8 cellular contexts compared by ENCODE assay signal in the genomic region with DNA sequence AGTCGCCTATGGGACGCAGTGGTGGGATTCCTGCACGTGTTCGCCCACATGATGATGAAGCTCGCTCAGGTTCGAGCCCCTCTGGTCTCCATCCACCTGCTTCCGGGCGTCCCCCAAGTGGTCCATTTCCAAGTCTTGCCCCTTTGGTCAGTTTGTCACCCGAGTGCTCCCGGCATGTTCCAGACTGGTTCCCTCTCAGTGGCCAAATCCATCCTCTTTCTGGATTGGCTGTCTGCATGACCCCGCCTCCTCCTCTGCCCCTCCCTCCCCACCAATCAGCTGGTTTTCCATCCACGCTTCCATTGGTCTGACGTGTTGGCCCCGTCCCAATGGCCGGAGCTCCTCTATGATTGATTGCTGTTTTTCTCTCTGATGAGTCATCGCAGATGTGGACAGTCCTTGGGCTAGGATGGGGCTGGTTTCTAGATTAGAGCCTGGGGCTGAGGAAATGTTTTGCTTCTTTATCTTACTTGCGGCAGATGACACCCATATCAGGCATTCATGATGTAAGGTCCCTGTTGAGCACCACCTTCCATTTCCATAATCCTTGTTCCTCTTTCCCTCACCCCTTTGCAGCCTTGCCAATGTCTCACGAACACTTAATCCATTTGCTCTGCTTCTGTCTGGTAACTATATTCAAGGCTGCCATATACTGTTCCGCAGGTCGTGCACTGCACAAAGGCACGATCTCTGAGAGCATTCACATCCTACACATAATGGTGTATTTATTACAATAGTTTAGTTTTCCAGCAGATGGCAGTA.
DNase-seq lines count a peak whose midpoint lies in the region; ATAC-seq and TF ChIP-seq lines count a peak whose summit lies in the region.

No MANE protein-coding gene starts in this region.

- H3K27me3 ChIP-seq in CD8-positive, alpha-beta memory T cell (ENCODE audit: insufficient read depth, low read length, poor library complexity, severe bottlenecking): no peaks in the 10 kb centered on the region

- no peak overlapping the region for H3K4me3 ChIP-seq in CD8-positive, alpha-beta memory T cell (ENCODE audit: low read length)
- peak overlapping the region; percentile 6 for H3K4me3 ChIP-seq in fibroblast of pulmonary artery (replicated peaks; ENCODE audit: low read depth, low read length)

- no peak for DNase-seq in CD8-positive, alpha-beta memory T cell
- peak; percentile 16 for DNase-seq in NCI-H2196 treated with DMSO at 0.1 percent for 48 hours (lab: John Stamatoyannopoulos, UW; ENCODE audit: unreplicated experiment)
- DNase-seq in activated CD4-positive, alpha-beta T cell treated with anti-CD3 and anti-CD28 coated beads, Interleukin-2, amount 10 ng/mL, durations not matched to agents 7 days and 5 days: peak; percentile 59
- DNase-seq in fibroblast of pulmonary artery (ENCODE audit: low read depth): peak; percentile 77
- no peak for DNase-seq in neural crest cell (ENCODE audit: low read depth, low spot score)
- no peak for DNase-seq in activated gamma-delta T cell (lab: John Stamatoyannopoulos, UW)

- peaks cover 26 to 38% (median 37%) of the 10 kb centered on the region in 3 donors for H3K4me1 Mint-ChIP-seq in CD8-positive, alpha-beta memory T cell
- peaks cover 41% of the 10 kb centered on the region for H3K4me1 Mint-ChIP-seq in activated CD4-positive, alpha-beta T cell treated with anti-CD3 and anti-CD28 coated beads, Interleukin-2, amount 10 ng/mL, durations not matched to agents 7 days and 5 days
- H3K4me1 Mint-ChIP-seq in neural crest cell: peaks cover 6% of the 10 kb centered on the region

- CTCF ChIA-PET in CD8-positive, alpha-beta memory T cell (lab: Charles Lee): interaction anchor here (0.7 to 2.5 kb wide), 11 partner anchors 11 to 180 kb away, joined by 3 to 27 read pairs (median 4); partner anchors contain the start of genes EIF3K and MAP4K1
- CTCF ChIA-PET in activated CD4-positive, alpha-beta T cell treated with anti-CD3 and anti-CD28 coated beads, Interleukin-2, amount 10 ng/mL, durations not matched to agents 7 days and 5 days (lab: Charles Lee): interaction anchor here (0.8 to 2.1 kb wide), 8 partner anchors 11 to 119 kb away, joined by 3 to 6 read pairs (median 5); partner anchors contain the start of gene EIF3K

- peak overlapping the region in 3 of 8 donors; percentile 2 to 84 (median 14) for H3K27ac Mint-ChIP-seq in CD8-positive, alpha-beta memory T cell
- peak overlapping the region; percentile 89 for H3K27ac Mint-ChIP-seq in activated CD4-positive, alpha-beta T cell treated with anti-CD3 and anti-CD28 coated beads, Interleukin-2, amount 10 ng/mL, durations not matched to agents 7 days and 5 days
- H3K27ac Mint-ChIP-seq in neural crest cell (ENCODE audit: unreplicated experiment): no peak overlapping the region

- no peaks in the 10 kb centered on the region for H3K36me3 ChIP-seq in CD8-positive, alpha-beta memory T cell (ENCODE audit: insufficient read depth, low read length)

- peaks cover 0 to 2% of the 10 kb centered on the region in 2 donors for H3K27me3 Mint-ChIP-seq in CD8-positive, alpha-beta memory T cell
- H3K27me3 Mint-ChIP-seq in activated CD4-positive, alpha-beta T cell treated with anti-CD3 and anti-CD28 coated beads, Interleukin-2, amount 10 ng/mL, durations not matched to agents 7 days and 5 days: no peaks in the 10 kb centered on the region
- H3K27me3 Mint-ChIP-seq in neural crest cell (ENCODE audit: low read depth): peaks cover 4% of the 10 kb centered on the region

- H3K36me3 Mint-ChIP-seq in CD8-positive, alpha-beta memory T cell: no peaks in the 10 kb centered on the region
- H3K36me3 Mint-ChIP-seq in activated CD4-positive, alpha-beta T cell treated with anti-CD3 and anti-CD28 coated beads, Interleukin-2, amount 10 ng/mL, durations not matched to agents 7 days and 5 days (ENCODE audit: low read depth): peaks cover 6% of the 10 kb centered on the region
- no peaks in the 10 kb centered on the region for H3K36me3 Mint-ChIP-seq in neural crest cell (ENCODE audit: low read depth)

- H3K9me3 ChIP-seq in CD8-positive, alpha-beta memory T cell (ENCODE audit: low read length): no peaks in the 10 kb centered on the region

- peak overlapping the region in 3 of 7 donors; percentile 14 to 42 (median 26) for H3K4me3 Mint-ChIP-seq in CD8-positive, alpha-beta memory T cell
- H3K4me3 Mint-ChIP-seq in activated CD4-positive, alpha-beta T cell treated with anti-CD3 and anti-CD28 coated beads, Interleukin-2, amount 10 ng/mL, durations not matched to agents 7 days and 5 days: peak overlapping the region; percentile 49
- H3K4me3 Mint-ChIP-seq in neural crest cell: no peak overlapping the region

- H3K27ac ChIP-seq in CD8-positive, alpha-beta memory T cell (ENCODE audit: low read depth, low read length): peak overlapping the region; percentile 47

- POLR2A ChIA-PET in CD8-positive, alpha-beta memory T cell (lab: Charles Lee): no interaction called here
- POLR2A ChIA-PET in activated CD4-positive, alpha-beta T cell treated with anti-CD3 and anti-CD28 coated beads, Interleukin-2, amount 10 ng/mL, durations not matched to agents 7 days and 5 days (lab: Charles Lee): no interaction called here

- TF ChIP-seq CTCF in fibroblast of pulmonary artery (IDR thresholded peaks at IDR 0.05; ENCODE audit: low read length, missing control alignments) (peak; percentile 60), neural crest cell (conservative IDR thresholded peaks at IDR 0.05) (peak; percentile 73)

- ATAC-seq in GM19035 (IDR thresholded peaks at IDR 0.05; ENCODE audit: unreplicated experiment): peak; percentile 67
- ATAC-seq in HG03139 (IDR thresholded peaks at IDR 0.05; ENCODE audit: unreplicated experiment): no peak

- no peaks in the 10 kb centered on the region for H3K9me3 Mint-ChIP-seq in CD8-positive, alpha-beta memory T cell
- peaks cover 8% of the 10 kb centered on the region for H3K9me3 Mint-ChIP-seq in activated CD4-positive, alpha-beta T cell treated with anti-CD3 and anti-CD28 coated beads, Interleukin-2, amount 10 ng/mL, durations not matched to agents 7 days and 5 days
- no peaks in the 10 kb centered on the region for H3K9me3 Mint-ChIP-seq in neural crest cell

- H3K4me1 ChIP-seq in CD8-positive, alpha-beta memory T cell (ENCODE audit: insufficient read depth, low read length): peaks cover 22% of the 10 kb centered on the region

Comparison
In these comparisons a context has a peak if more than half of its experiments do, and no peak if none do; other contexts are left out.
1. DNase-seq: peak in NCI-H2196 treated with DMSO at 0.1 percent for 48 hours (single experiment), activated CD4-positive, alpha-beta T cell treated with anti-CD3 and anti-CD28 coated beads, Interleukin-2, amount 10 ng/mL, durations not matched to agents 7 days and 5 days (single experiment) and fibroblast of pulmonary artery (single experiment); none in CD8-positive, alpha-beta memory T cell (0 of 5), neural crest cell (single experiment) and activated gamma-delta T cell (single experiment).